1 cellular context compared by ENCODE assay signal in genomic region chr3:190863119-190863465, GRCh38.
TF ChIP-seq lines count a peak whose summit lies in the region.

No MANE protein-coding gene starts in this region.

TF ChIP-seq in GM23338, 12 proteins besides CTCF, POLR2A, EP300 and RAD21 (continued from another document):
- TF ChIP-seq ZNF462 (CRISPR knock-in tag; IDR thresholded peaks at IDR 0.05) (no peak), STAT1 (IDR thresholded peaks at IDR 0.05; ENCODE audit: unreplicated experiment) (no peak), ZNF331 (CRISPR knock-in tag; IDR thresholded peaks at IDR 0.05; ENCODE audit: low read depth) (no peak), ZNF114 (CRISPR knock-in tag; IDR thresholded peaks at IDR 0.05) (no peak)
TF ChIP-seq in GM23338: peak in this region for 0.
